In the genomic region with DNA sequence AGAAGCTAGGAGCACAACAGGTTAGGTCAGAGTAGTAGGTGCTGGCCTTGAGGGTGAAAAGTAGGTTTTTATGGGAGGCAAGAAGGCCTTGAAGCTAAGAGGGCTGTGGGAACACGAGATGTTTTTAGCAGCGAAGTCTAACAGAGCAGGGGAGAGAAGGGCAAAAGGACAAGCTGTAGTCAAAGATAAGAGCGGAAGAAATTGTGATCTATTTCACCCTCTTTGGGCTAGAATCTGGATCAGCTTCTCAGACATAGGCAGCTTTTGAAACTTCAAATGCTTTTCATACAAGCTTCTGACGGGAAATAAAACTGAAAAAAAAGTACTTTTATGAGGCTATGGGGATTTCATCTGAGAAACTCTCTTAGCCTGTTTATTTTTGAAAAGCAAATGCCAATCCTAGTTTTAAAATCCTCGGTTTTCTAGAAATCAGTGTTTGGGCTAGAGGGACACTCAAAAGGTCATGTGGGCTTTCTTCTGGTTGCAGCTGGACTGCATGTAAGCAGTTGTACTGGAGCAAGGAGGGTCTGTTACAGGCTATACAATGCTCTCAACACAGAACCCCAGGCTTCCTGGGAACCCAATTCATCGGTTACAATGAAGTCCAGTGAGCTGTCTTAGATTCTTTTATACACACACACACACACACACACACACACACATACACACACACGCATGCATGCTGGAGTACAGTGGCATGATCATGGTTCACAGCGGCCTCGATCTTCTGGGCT, we compare ENCODE assay signal across 9 cellular contexts.
DNase-seq lines count a peak whose midpoint lies in the region; ATAC-seq and TF ChIP-seq lines count a peak whose summit lies in the region.
"Had no signal": no experiment of that assay in that cellular context is flagged by ENCODE, and none has a peak within 500 bp of the region (broad histone marks: within the 10 kb centered on the region; RNA-seq: fewer than 3 reads in every experiment).

No MANE protein-coding gene starts in this region.

- H3K27ac ChIP-seq in CD8-positive, alpha-beta memory T cell (ENCODE audit: low read depth, low read length) = no peak overlapping the region
- H3K27ac ChIP-seq in esophagus (ENCODE audit: low read depth in 2 of 2, low read length in 1 of 2) (peak overlapping the region; percentile 85 to 86), sigmoid colon (peak overlapping the region; percentile 93 to 99 (median 94))

- WGBS in esophagus, 2 donors = 74 to 82% methylated on average over 9 of the region's 9 CpGs
- 74 to 82% methylated on average over 9 of the region's 9 CpGs for WGBS in sigmoid colon, 2 donors

- H3K27me3 ChIP-seq in CD8-positive, alpha-beta memory T cell (ENCODE audit: insufficient read depth, low read length, poor library complexity, severe bottlenecking) = no peaks in the 10 kb centered on the region
- H3K27me3 ChIP-seq in esophagus (ENCODE audit: control insufficient read depth in 1 of 2, insufficient read depth in 2 of 2, low read length in 2 of 2) (no peaks in the 10 kb centered on the region), sigmoid colon (no peaks in the 10 kb centered on the region), HAP-1 (ENCODE audit: low read depth) (no peaks in the 10 kb centered on the region)

- no peaks in the 10 kb centered on the region for H3K9me3 ChIP-seq in CD8-positive, alpha-beta memory T cell (ENCODE audit: low read length)
- no peaks in the 10 kb centered on the region for H3K9me3 ChIP-seq in esophagus (ENCODE audit: control insufficient read depth in 2 of 2, insufficient read depth in 1 of 2, low read depth in 1 of 2, low read length in 1 of 2)
- no peaks in the 10 kb centered on the region for H3K9me3 ChIP-seq in sigmoid colon
- no peaks in the 10 kb centered on the region for H3K9me3 ChIP-seq in HAP-1

- TF ChIP-seq CTCF in sigmoid colon (IDR thresholded peaks at IDR 0.05) = no peak

- POLR2A ChIA-PET in CD8-positive, alpha-beta memory T cell (lab: Charles Lee) = interaction anchor here (0.5 to 1.1 kb wide), 2 partner anchors 9 to 34 kb away, joined by 3 read pairs; no protein-coding TSS in a partner anchor

- no peak for TF ChIP-seq EP300 in sigmoid colon (IDR thresholded peaks at IDR 0.05)

- H3K4me1 ChIP-seq in CD8-positive, alpha-beta memory T cell (ENCODE audit: insufficient read depth, low read length) = peaks cover 90% of the 10 kb centered on the region
- peaks cover 0 to 5% of the 10 kb centered on the region in 2 donors for H3K4me1 ChIP-seq in esophagus (ENCODE audit: control insufficient read depth in 2 of 2, insufficient read depth in 2 of 2, low read length in 1 of 2)
- peaks cover 0 to 99% (median 86%) of the 10 kb centered on the region in 4 donors for H3K4me1 ChIP-seq in sigmoid colon
- no peaks in the 10 kb centered on the region for H3K4me1 ChIP-seq in HAP-1

- in situ Hi-C loops in SK-MEL-5 (cut with HindIII; ENCODE audit: low pct_unique_long_range_greater_than_20kb, low sequenced_read_pairs) = no loop called here
- in situ Hi-C loops in HAP-1 (cut with MboI; ENCODE audit: low sequenced_read_pairs) = loop anchor here (25.0 kb wide), 1 partner anchor 336 kb away; no protein-coding TSS in a partner anchor

- ATAC-seq in GM18517 (IDR thresholded peaks at IDR 0.05; ENCODE audit: unreplicated experiment) (no peak), HG02571 (IDR thresholded peaks at IDR 0.05; ENCODE audit: unreplicated experiment) (no peak)

- CTCF ChIA-PET in CD8-positive, alpha-beta memory T cell (lab: Charles Lee) = interaction anchor here (0.6 to 10.1 kb wide), 5 partner anchors 19 to 375 kb away, joined by 3 to 67 read pairs (median 5); no protein-coding TSS in a partner anchor

- H3K36me3 Mint-ChIP-seq in CD8-positive, alpha-beta memory T cell = peaks cover 0 to 36% (median 16%) of the 10 kb centered on the region in 3 donors

- no peaks in the 10 kb centered on the region for H3K36me3 ChIP-seq in CD8-positive, alpha-beta memory T cell (ENCODE audit: insufficient read depth, low read length)
- peaks cover 0 to 17% of the 10 kb centered on the region in 2 donors for H3K36me3 ChIP-seq in esophagus (ENCODE audit: control insufficient read depth in 2 of 2, insufficient read depth in 2 of 2, low read length in 1 of 2)
- peaks cover 0 to 11% (median 4%) of the 10 kb centered on the region in 4 donors for H3K36me3 ChIP-seq in sigmoid colon
- H3K36me3 ChIP-seq in HAP-1 (replicated peaks) = peaks cover 17% of the 10 kb centered on the region

- H3K9me3 Mint-ChIP-seq in CD8-positive, alpha-beta memory T cell = no peaks in the 10 kb centered on the region

- peak overlapping the region in 7 of 8 donors; percentile 21 to 84 (median 52) for H3K27ac Mint-ChIP-seq in CD8-positive, alpha-beta memory T cell

- TF ChIP-seq POLR2A in sigmoid colon (IDR thresholded peaks at IDR 0.05) = no peak

- peaks cover 79 to 91% (median 88%) of the 10 kb centered on the region in 3 donors for H3K4me1 Mint-ChIP-seq in CD8-positive, alpha-beta memory T cell

- H3K27me3 Mint-ChIP-seq in CD8-positive, alpha-beta memory T cell = no peaks in the 10 kb centered on the region

- DNase-seq in CD8-positive, alpha-beta memory T cell = peak in 1 of 5 donors; percentile 47
- DNase-seq in SK-MEL-5 (ENCODE audit: low read depth, low spot score) = peak; percentile 20
- no peak for DNase-seq in sigmoid colon
- DNase-seq in activated CD8-positive, alpha-beta memory T cell treated with anti-CD3 and anti-CD28 coated beads, Interleukin-2, amount 50 U/mL, for 48 hours = no peak
- no peak for DNase-seq in HAP-1 (ENCODE audit: low spot score in 2 of 2)
- DNase-seq: NCI-H774 had no signal

- no peak overlapping the region for H3K4me3 ChIP-seq in CD8-positive, alpha-beta memory T cell (ENCODE audit: low read length)
- no peak overlapping the region for H3K4me3 ChIP-seq in esophagus (ENCODE audit: low read depth in 1 of 2, low read length in 2 of 2)
- H3K4me3 ChIP-seq in sigmoid colon = no peak overlapping the region
- no peak overlapping the region for H3K4me3 ChIP-seq in HAP-1

- peak overlapping the region in 1 of 7 donors; percentile 26 for H3K4me3 Mint-ChIP-seq in CD8-positive, alpha-beta memory T cell

- intact Hi-C loops in sigmoid colon (cut with DNase I) = loop anchor here (10.0 kb wide), 1 partner anchor 343 kb away; no protein-coding TSS in a partner anchor
